Comparison of ENCODE assay signal across 1 cellular context in genomic region chr4:40531636-40532023, GRCh38.
TF ChIP-seq lines count a peak whose summit lies in the region.

No MANE protein-coding gene starts in this region.

TF ChIP-seq in GM12878, 131 proteins besides CTCF, POLR2A, EP300 and RAD21 (continued from another document):
- no peak for TF ChIP-seq E2F8 (IDR thresholded peaks at IDR 0.05; ENCODE audit: low read depth, partially characterized antibody)
- TF ChIP-seq SKIL (IDR thresholded peaks at IDR 0.05; ENCODE audit: low read depth, poor library complexity, severe bottlenecking): no peak
- no peak for TF ChIP-seq REST (IDR thresholded peaks at IDR 0.05; ENCODE audit: low read depth, low read length)
- TF ChIP-seq PML (IDR thresholded peaks at IDR 0.05; ENCODE audit: low read length): no peak
- TF ChIP-seq SP1 (IDR thresholded peaks at IDR 0.05; ENCODE audit: low read depth, low read length): no peak
- no peak for TF ChIP-seq IRF5 (IDR thresholded peaks at IDR 0.05; ENCODE audit: borderline replicate concordance)
- TF ChIP-seq NR2F1 (conservative IDR thresholded peaks at IDR 0.05): no peak
- no peak for TF ChIP-seq RB1 (IDR thresholded peaks at IDR 0.05; ENCODE audit: borderline replicate concordance)
